Comparison of ENCODE assay signal across 8 cellular contexts in genomic region chr3:12948891-12949711, GRCh38.
DNase-seq lines count a peak whose midpoint lies in the region; ATAC-seq, FAIRE-seq and TF ChIP-seq lines count a peak whose summit lies in the region.

No MANE protein-coding gene starts in this region.

- DNase-seq in GM10248 (ENCODE audit: extremely low spot score): peak; percentile 55
- peak; percentile 16 for DNase-seq in RKO (ENCODE audit: low spot score)
- no peak for DNase-seq in central memory CD8-positive, alpha-beta T cell (ENCODE audit: low spot score in 2 of 2)
- DNase-seq in stimulated activated CD4-positive, alpha-beta T cell treated with anti-CD3 and anti-CD28 coated beads, Interleukin-15, amount 100 ng/mL, for 24 hours: peak; percentile 69
- no peak for DNase-seq in D721Med (ENCODE audit: insufficient read length, low spot score)
- DNase-seq in NCI-H2107 (lab: John Stamatoyannopoulos, UW): no peak
- DNase-seq in NCI-H510A treated with DMSO at 0.1 percent for 48 hours (lab: John Stamatoyannopoulos, UW): no peak

- H3K4me3 Mint-ChIP-seq in central memory CD8-positive, alpha-beta T cell: peak overlapping the region; percentile 32

- no peaks in the 10 kb centered on the region for H3K27me3 Mint-ChIP-seq in central memory CD8-positive, alpha-beta T cell

- TF ChIP-seq CTCF in GM10248 (IDR thresholded peaks at IDR 0.05; ENCODE audit: control extremely low read depth, extremely low read depth, low read depth, missing control alignments): no peak
- TF ChIP-seq CTCF in D721Med (IDR thresholded peaks at IDR 0.05; ENCODE audit: insufficient read depth, missing control alignments): no peak

- POLR2A ChIA-PET in GM10248 (lab: Yijun Ruan, JAX): no interaction called here

- peaks cover 68% of the 10 kb centered on the region for H3K4me1 Mint-ChIP-seq in central memory CD8-positive, alpha-beta T cell

- peaks cover 15% of the 10 kb centered on the region for H3K36me3 Mint-ChIP-seq in central memory CD8-positive, alpha-beta T cell (ENCODE audit: insufficient read depth)

- H3K27ac Mint-ChIP-seq in central memory CD8-positive, alpha-beta T cell (ENCODE audit: low read depth): peak overlapping the region; percentile 47

- FAIRE-seq in D721Med (lab: Jason Lieb, UNC): no peak

- H3K9me3 Mint-ChIP-seq in central memory CD8-positive, alpha-beta T cell: no peaks in the 10 kb centered on the region

- peak; percentile 57 for ATAC-seq in GM21737 (IDR thresholded peaks at IDR 0.05; ENCODE audit: unreplicated experiment)
- ATAC-seq in central memory CD8-positive, alpha-beta T cell (replicated peaks; ENCODE audit: extremely low read depth, poor library complexity, severe bottlenecking): peak; percentile 75

- CTCF ChIA-PET in GM10248 (lab: Yijun Ruan, JAX): interaction anchor here (0.6 to 4.0 kb wide), 12 partner anchors 9 to 143 kb away, joined by 3 to 12 read pairs (median 4); no protein-coding TSS in a partner anchor

Comparison
In these comparisons a context has a peak if more than half of its experiments do, and no peak if none do; other contexts are left out.
1. DNase-seq: peak in GM10248 (single experiment), RKO (single experiment) and stimulated activated CD4-positive, alpha-beta T cell treated with anti-CD3 and anti-CD28 coated beads, Interleukin-15, amount 100 ng/mL, for 24 hours (single experiment); none in central memory CD8-positive, alpha-beta T cell (0 of 2), D721Med (single experiment), NCI-H2107 (single experiment) and NCI-H510A treated with DMSO at 0.1 percent for 48 hours (single experiment).